Comparison of ENCODE assay signal across 1 cellular context in genomic region chr10:30522661-30523078, GRCh38.
TF ChIP-seq lines count a peak whose summit lies in the region.
"Not testable (repeated sequence)": the region's sequence is repeated elsewhere in the genome, so short reads cannot be mapped to it uniquely, and the experiment has no call there.

No MANE protein-coding gene starts in this region.

TF ChIP-seq in HepG2, 621 proteins besides CTCF, POLR2A, EP300 and RAD21 (continued from another document and continues in another):
- TF ChIP-seq ZNF800 (CRISPR knock-in tag; IDR thresholded peaks at IDR 0.05) (peak; percentile 43; the same call in 1 of the 2 replicates), NR2C2 (CRISPR knock-in tag; IDR thresholded peaks at IDR 0.05; ENCODE audit: borderline replicate concordance) (peak; percentile 77), ZNF362 (CRISPR knock-in tag; IDR thresholded peaks at IDR 0.05; ENCODE audit: borderline replicate concordance) (peak; percentile 63; the same call in 1 of the 2 replicates), STAT5B (CRISPR knock-in tag; IDR thresholded peaks at IDR 0.05) (peak; percentile 80; the same call in 1 of the 2 replicates), TBX2 (CRISPR knock-in tag; IDR thresholded peaks at IDR 0.05; ENCODE audit: borderline replicate concordance) (peak; percentile 94), ZFP1 (CRISPR knock-in tag; IDR thresholded peaks at IDR 0.05) (peak; percentile 86), ARID4A (CRISPR knock-in tag; IDR thresholded peaks at IDR 0.05; ENCODE audit: borderline replicate concordance) (peak; percentile 66; the same call in 1 of the 2 replicates), ZNF441 (CRISPR knock-in tag; IDR thresholded peaks at IDR 0.05; ENCODE audit: borderline replicate concordance) (0 out of 2 replicates have a peak, but pooled peaks have one; percentile 19), ZNF574 (CRISPR knock-in tag; IDR thresholded peaks at IDR 0.05) (peak; percentile 36), FOXA3 (CRISPR knock-in tag; IDR thresholded peaks at IDR 0.05) (peak; percentile 92), NR2F1 (CRISPR knock-in tag; IDR thresholded peaks at IDR 0.05) (peak; percentile 97 to 99), IKZF5 (CRISPR knock-in tag; IDR thresholded peaks at IDR 0.05) (peak; percentile 86), ARNTL (CRISPR knock-in tag; IDR thresholded peaks at IDR 0.05) (peak; percentile 81), ZNF280D (CRISPR knock-in tag; IDR thresholded peaks at IDR 0.05) (peak; percentile 84; the same call in 1 of the 2 replicates), ZNF292 (CRISPR knock-in tag; IDR thresholded peaks at IDR 0.05; ENCODE audit: borderline replicate concordance, low read depth) (0 out of 2 replicates have a peak, but pooled peaks have one; percentile 22), HIVEP1 (CRISPR knock-in tag; IDR thresholded peaks at IDR 0.05) (0 out of 2 replicates have a peak, but pooled peaks have one; percentile 28), REPIN1 (CRISPR knock-in tag; IDR thresholded peaks at IDR 0.05; ENCODE audit: borderline replicate concordance, low read depth) (peak; percentile 72; the same call in 1 of the 2 replicates), CREM (IDR thresholded peaks at IDR 0.05) (peak; percentile 72), ZBTB33 (CRISPR knock-in tag; IDR thresholded peaks at IDR 0.05) (peak; percentile 41; the same call in 1 of the 2 replicates), UBTF (CRISPR knock-in tag; IDR thresholded peaks at IDR 0.05) (0 out of 2 replicates have a peak, but pooled peaks have one; percentile 32), HOXD1 (CRISPR knock-in tag; IDR thresholded peaks at IDR 0.05) (0 out of 2 replicates have a peak, but pooled peaks have one; percentile 54), ZBTB3 (CRISPR knock-in tag; IDR thresholded peaks at IDR 0.05; ENCODE audit: borderline replicate concordance, low read depth) (0 out of 2 replicates have a peak, but pooled peaks have one; percentile 35), MEIS1 (CRISPR knock-in tag; IDR thresholded peaks at IDR 0.05; ENCODE audit: borderline replicate concordance) (peak; percentile 49; the same call in 1 of the 2 replicates), KDM6A (CRISPR knock-in tag; IDR thresholded peaks at IDR 0.05; ENCODE audit: low read depth) (peak; percentile 45; the same call in 1 of the 2 replicates), CEBPG (CRISPR knock-in tag; IDR thresholded peaks at IDR 0.05) (peak; percentile 74), ZNF350 (CRISPR knock-in tag; IDR thresholded peaks at IDR 0.05; ENCODE audit: borderline replicate concordance, low read depth) (peak; percentile 58), SP1 (CRISPR knock-in tag; IDR thresholded peaks at IDR 0.05) (peak; percentile 42; the same call in 1 of the 2 replicates), SALL1 (CRISPR knock-in tag; IDR thresholded peaks at IDR 0.05) (peak; percentile 96), SKI (IDR thresholded peaks at IDR 0.05; ENCODE audit: partially characterized antibody) (peak; percentile 100), ZNF605 (CRISPR knock-in tag; IDR thresholded peaks at IDR 0.05) (peak; percentile 72), ZBTB25 (CRISPR knock-in tag; IDR thresholded peaks at IDR 0.05) (0 out of 2 replicates have a peak, but pooled peaks have one; percentile 40), PPARG (CRISPR knock-in tag; conservative IDR thresholded peaks at IDR 0.05) (peak; percentile 89)
- TF ChIP-seq CREM (CRISPR knock-in tag; IDR thresholded peaks at IDR 0.05); SP1 (IDR thresholded peaks at IDR 0.05): not testable (repeated sequence)
